1 cellular context compared by ENCODE assay signal in genomic region chr1:32683397-32683796, GRCh38.
TF ChIP-seq lines count a peak whose summit lies in the region.

No MANE protein-coding gene starts in this region.

TF ChIP-seq in GM23338, 12 proteins besides CTCF, POLR2A, EP300 and RAD21:
- no peak for TF ChIP-seq ZNF462 (CRISPR knock-in tag; IDR thresholded peaks at IDR 0.05)
